In the genomic region with DNA sequence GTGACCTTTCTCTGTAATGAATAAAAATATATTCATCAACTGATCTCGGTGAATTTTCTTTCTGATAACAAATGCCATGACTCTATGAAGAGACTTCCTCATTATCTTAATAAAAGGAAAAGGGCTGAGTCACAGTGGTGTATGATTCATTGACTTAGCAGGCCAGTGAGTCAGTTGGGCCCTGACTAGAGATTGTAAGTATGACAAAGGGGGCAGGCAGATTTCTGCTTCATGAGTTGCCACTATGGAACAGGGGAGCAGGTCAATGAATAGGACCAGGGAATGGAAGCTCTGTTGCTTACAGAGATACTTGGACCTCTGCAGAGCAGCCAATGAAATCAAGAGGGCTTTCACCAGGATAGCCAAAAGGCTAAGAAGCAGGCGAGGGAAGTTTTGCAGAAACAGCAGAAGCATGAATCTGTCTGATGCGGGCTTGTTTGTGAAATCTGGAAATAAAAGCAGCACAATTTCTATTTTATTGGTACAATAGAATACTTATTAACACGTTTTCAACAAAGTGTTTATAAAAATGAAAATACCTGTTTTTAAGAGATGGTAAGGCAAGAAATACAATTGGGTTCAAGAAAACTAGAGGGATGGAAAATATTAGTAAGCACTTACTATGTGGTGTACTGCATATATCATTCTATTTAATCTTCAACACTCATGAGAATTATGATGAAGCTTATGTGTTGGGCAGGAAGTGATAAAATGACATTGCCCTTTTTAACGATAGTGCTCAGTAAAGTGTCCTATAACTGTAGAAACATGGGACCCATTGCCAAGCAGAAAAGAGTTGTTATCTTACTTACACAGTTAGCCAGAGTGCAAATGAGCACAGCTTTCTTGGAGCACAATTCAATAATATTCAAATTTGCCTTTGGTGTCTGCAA, we compare ENCODE assay signal across 8 cellular contexts.
DNase-seq lines count a peak whose midpoint lies in the region; ATAC-seq and TF ChIP-seq lines count a peak whose summit lies in the region.

No MANE protein-coding gene starts in this region.

- no peak for TF ChIP-seq POLR2A in GM18505 (IDR thresholded peaks at IDR 0.05; ENCODE audit: borderline replicate concordance, extremely low read depth, insufficient read depth, insufficient read length)

- no peak for ATAC-seq in GM18505 (IDR thresholded peaks at IDR 0.05; ENCODE audit: unreplicated experiment)

- no peak for TF ChIP-seq CTCF in fibroblast of mammary gland (conservative IDR thresholded peaks at IDR 0.05; ENCODE audit: control insufficient read depth, insufficient read depth, low read depth, low read length)

- DNase-seq in activated T-cell treated with anti-CD3 and anti-CD28 coated beads for 24 hours (ENCODE audit: low read depth) (peak; percentile 15), activated T-cell treated with anti-CD3 and anti-CD28 coated beads for 4 hours (no peak), RPMI7951 (ENCODE audit: low read depth) (peak; percentile 95), fibroblast of mammary gland (ENCODE audit: low read depth) (peak; percentile 97), GM19238 (ENCODE audit: insufficient read length, low spot score) (no peak), cerebellum (ENCODE audit: low spot score) (no peak)
- peak; percentile 8 for DNase-seq in stimulated activated CD4-positive, alpha-beta T cell treated with anti-CD3 and anti-CD28 coated beads, Interleukin-2, amount 100 ng/mL, for 4 hours (ENCODE audit: low read depth)

- no peak overlapping the region for H3K4me3 ChIP-seq in fibroblast of mammary gland (ENCODE audit: control insufficient read depth, low read depth, low read length)

Comparison
In these comparisons a context has a peak if more than half of its experiments do, and no peak if none do; other contexts are left out.
1. DNase-seq: peak in activated T-cell treated with anti-CD3 and anti-CD28 coated beads for 24 hours (single experiment), RPMI7951 (single experiment), fibroblast of mammary gland (single experiment) and stimulated activated CD4-positive, alpha-beta T cell treated with anti-CD3 and anti-CD28 coated beads, Interleukin-2, amount 100 ng/mL, for 4 hours (single experiment); none in activated T-cell treated with anti-CD3 and anti-CD28 coated beads for 4 hours (single experiment), GM19238 (single experiment) and cerebellum (single experiment).